ENCODE assay signal across 15 cellular contexts in genomic region chr16:27780468-27781194, GRCh38.
A peak's percentile ranks its signal among the peaks of the same experiment; 100 is the strongest.
DNase-seq lines count a peak whose midpoint lies in the region; ATAC-seq, FAIRE-seq and TF ChIP-seq lines count a peak whose summit lies in the region.
"Had no signal": no experiment of that assay in that cellular context is flagged by ENCODE, and none has a peak within 500 bp of the region (broad histone marks: within the 10 kb centered on the region; RNA-seq: fewer than 3 reads in every experiment).

No MANE protein-coding gene starts in this region.

- H3K4me3 ChIP-seq in K562 (no peak overlapping the region), HepG2 (replicated peaks in 1 of 3; ENCODE audit: insufficient read depth in 1 of 3, low read depth in 2 of 3, low read length in 3 of 3) (no peak overlapping the region)
- H3K4me3 ChIP-seq: HAP-1 had no signal

- intact Hi-C loops in Right ventricle myocardium superior (cut with DNase I) (no loop called here), left cardiac atrium (cut with DNase I) (no loop called here), K562 (cut with micrococcal nuclease) (loop anchor here (1.0 to 2.0 kb wide), 2 partner anchors 86 to 290 kb away; no protein-coding TSS in a partner anchor), HepG2 (cut with micrococcal nuclease; ENCODE audit: unreplicated experiment) (loop anchor here (2.0 kb wide), 1 partner anchor 86 kb away; no protein-coding TSS in a partner anchor)

- WGBS in K562 (ENCODE audit: insufficient coverage, low coverage, missing lambda C conversion rate) = 17% methylated on average over 8 of the region's 8 CpGs
- WGBS in HepG2 (ENCODE audit: low lambda C conversion rate) = 55% methylated on average over 5 of the region's 8 CpGs

- no peaks in the 10 kb centered on the region for H3K9me1 ChIP-seq in K562 (ENCODE audit: control insufficient read depth, insufficient read depth, low read length)

- no peak for TF ChIP-seq RAD21 in K562 (CRISPR knock-in tag; conservative IDR thresholded peaks at IDR 0.05 in 1 of 2, IDR thresholded peaks at IDR 0.05 in 1 of 2)
- TF ChIP-seq RAD21 in HepG2 (CRISPR knock-in tag; IDR thresholded peaks at IDR 0.05) = no peak

- H3K4me1 ChIP-seq in K562 (replicated peaks in 1 of 2; ENCODE audit: control insufficient read depth in 2 of 2, insufficient read depth in 2 of 2, low read length in 2 of 2) (peaks cover 0 to 13% of the 10 kb centered on the region in 2 experiments; a peak in 2 of 5 replicates), HepG2 (ENCODE audit: insufficient read depth, low read length) (no peaks in the 10 kb centered on the region)
- H3K4me1 ChIP-seq: Caco-2, HAP-1 had no signal

- H3K4me2 ChIP-seq in K562 (ENCODE audit: insufficient read depth, low read length) (no peak overlapping the region), HepG2 (ENCODE audit: low read depth, low read length) (no peak overlapping the region)

- TF ChIP-seq EP300 in K562 (IDR thresholded peaks at IDR 0.05; ENCODE audit: low read length) = no peak
- no peak for TF ChIP-seq EP300 in HepG2 (IDR thresholded peaks at IDR 0.05; ENCODE audit: low read depth in 2 of 2, low read length in 2 of 2)
- no peak for TF ChIP-seq EP300 in HepG2 (CRISPR knock-in tag; IDR thresholded peaks at IDR 0.05; ENCODE audit: borderline replicate concordance)

- H3K27me3 ChIP-seq in K562 (ENCODE audit: control insufficient read depth in 2 of 2, insufficient read depth in 2 of 2, low read length in 2 of 2) (peaks cover 9 to 58% of the 10 kb centered on the region in 2 experiments; a peak in 4 of 5 replicates), HepG2 (ENCODE audit: control insufficient read depth in 1 of 2, insufficient read depth in 2 of 2, low read length in 2 of 2) (peaks cover 1 to 7% of the 10 kb centered on the region in 2 experiments; a peak in 1 of 5 replicates)

- CTCF ChIA-PET in K562 (lab: Yijun Ruan, JAX; ENCODE audit: low intra/inter-chr PET ratio) = no interaction called here
- CTCF ChIA-PET in HepG2 (lab: Yijun Ruan, JAX; ENCODE audit: low intra/inter-chr PET ratio, low total read pairs) = interaction anchor here (1.5 to 1.7 kb wide), 2 partner anchors 87 to 290 kb away, joined by 4 to 5 read pairs; no protein-coding TSS in a partner anchor

- H4K20me1 ChIP-seq in K562 (replicated peaks; ENCODE audit: control insufficient read depth, insufficient read depth, low read length) (peaks cover 2% of the 10 kb centered on the region), HepG2 (ENCODE audit: insufficient read depth, low read length) (0 out of 2 replicates have a peak, but pooled peaks cover 3% of the 10 kb centered on the region)

- no peaks in the 10 kb centered on the region for H3K9me3 ChIP-seq in K562 (replicated peaks; ENCODE audit: control insufficient read depth, insufficient read depth, low read depth, low read length)
- H3K9me3 ChIP-seq in HepG2 (ENCODE audit: low read length) = no peaks in the 10 kb centered on the region
- H3K9me3 ChIP-seq: Caco-2, HAP-1 had no signal

- POLR2A ChIA-PET in K562 (lab: Yijun Ruan, JAX) = interaction anchor here (0.7 to 1.2 kb wide), 2 partner anchors 9 kb away, joined by 3 to 4 read pairs; no protein-coding TSS in a partner anchor
- POLR2A ChIA-PET in HepG2 (lab: Yijun Ruan, JAX) = no interaction called here

- H3K79me2 ChIP-seq in K562 (ENCODE audit: control insufficient read depth, insufficient read depth, low read length) (no peaks in the 10 kb centered on the region), HepG2 (ENCODE audit: insufficient read depth, low read length) (no peaks in the 10 kb centered on the region)

- in situ Hi-C loops in K562 (cut with MboI) = no loop called here
- in situ Hi-C loops in HepG2 (cut with HindIII; ENCODE audit: extremely low pct_ligation_motif_present, low pct_unique_long_range_greater_than_20kb) = loop anchor here (5.0 kb wide), 1 partner anchor 87 kb away; no protein-coding TSS in a partner anchor

- H3K9ac ChIP-seq in K562 (ENCODE audit: insufficient read depth in 1 of 2, low read depth in 2 of 2, low read length in 2 of 2) (no peak overlapping the region; a peak in 1 of 4 replicates), HepG2 (ENCODE audit: insufficient read depth, low read depth, low read length) (no peak overlapping the region)

- H3K27ac ChIP-seq in K562 (ENCODE audit: extremely low read depth, low read depth, low read length) = no peak overlapping the region
- H3K27ac ChIP-seq in HepG2 (ENCODE audit: extremely low read length, insufficient read depth, low read length) = no peak overlapping the region
- H3K27ac ChIP-seq in substantia nigra (ENCODE audit: low read depth, low read length, poor library complexity, severe bottlenecking) = peak overlapping the region; percentile 19

- peak; percentile 13 for ATAC-seq in Right ventricle myocardium superior (ENCODE audit: poor library complexity)
- ATAC-seq in left cardiac atrium = no peak
- ATAC-seq in K562 = no peak
- ATAC-seq in HepG2 = no peak
- ATAC-seq in GM21390 (IDR thresholded peaks at IDR 0.05; ENCODE audit: unreplicated experiment) = no peak
- no peak for ATAC-seq in HG02623 (IDR thresholded peaks at IDR 0.05; ENCODE audit: unreplicated experiment)
- ATAC-seq: PC-3 had no signal

- H2AFZ ChIP-seq in K562 (ENCODE audit: low read depth, low read length) (no peak overlapping the region), HepG2 (ENCODE audit: low read length) (no peak overlapping the region)

- H3K36me3 ChIP-seq in K562 (ENCODE audit: control insufficient read depth, insufficient read depth, low read length) = no peaks in the 10 kb centered on the region
- H3K36me3 ChIP-seq in HepG2 (replicated peaks in 1 of 2; ENCODE audit: control insufficient read depth in 1 of 2, insufficient read depth in 2 of 2, low read length in 2 of 2) = no peaks in the 10 kb centered on the region
- H3K36me3 ChIP-seq: HAP-1 had no signal

- DNase-seq in Right ventricle myocardium superior (no peak), left cardiac atrium (no peak), K562 (ENCODE audit: extremely low read depth in 1 of 4, low spot score in 3 of 4) (no peak), HepG2 (ENCODE audit: low spot score) (no peak), substantia nigra (lab: John Stamatoyannopoulos, UW) (no peak), NCI-H2029 (lab: John Stamatoyannopoulos, UW) (no peak)
- DNase-seq: CD4-positive, alpha-beta T cell; GDM1; NCI-H510A treated with DMSO at 0.1 percent for 48 hours; NCI-H774; PC-3 had no signal

- BruUV-seq in K562 (replicated peaks; lab: Mats Ljungman, UMichigan) (no TSS peak), HepG2 (replicated peaks; lab: Mats Ljungman, UMichigan) (no TSS peak)

- FAIRE-seq in K562 (lab: Jason Lieb, UNC) (no peak), HepG2 (lab: Jason Lieb, UNC) (no peak)

- TF ChIP-seq CTCF in K562 (IDR thresholded peaks at IDR 0.05 in 2 of 3, conservative IDR thresholded peaks at IDR 0.05 in 1 of 3; ENCODE audit: insufficient read depth in 2 of 3, low read depth in 1 of 3, low read length in 3 of 3) (no peak), HepG2 (CRISPR knock-in tag; IDR thresholded peaks at IDR 0.05) (no peak)

- TF ChIP-seq POLR2A in K562 (conservative IDR thresholded peaks at IDR 0.05) = no peak
- TF ChIP-seq POLR2A in HepG2 (IDR thresholded peaks at IDR 0.05; ENCODE audit: insufficient read depth in 1 of 2, low read depth in 2 of 2, low read length in 2 of 2) = no peak

TF ChIP-seq in K562, 482 proteins besides CTCF, POLR2A, EP300 and RAD21 (continues in another document):
- TF ChIP-seq TRIM25 (IDR thresholded peaks at IDR 0.05; ENCODE audit: borderline replicate concordance) (no peak), SOX6 (IDR thresholded peaks at IDR 0.05) (no peak), HNRNPH1 (optimal IDR thresholded peaks at IDR 0.05; ENCODE audit: low read depth, low read length) (no peak), RBM25 (IDR thresholded peaks at IDR 0.05; ENCODE audit: low read depth, low read length, severe bottlenecking) (peak; percentile 41)

TF ChIP-seq in HepG2, 621 proteins besides CTCF, POLR2A, EP300 and RAD21:
- TF ChIP-seq TOPORS (CRISPR knock-in tag; IDR thresholded peaks at IDR 0.05) (no peak), ZNF768 (CRISPR knock-in tag; IDR thresholded peaks at IDR 0.05) (peak; percentile 89)

Comparison
In these comparisons a context has a peak if more than half of its experiments do, and no peak if none do; other contexts are left out.
1. intact Hi-C loops: an anchor here in K562 (1.0 to 2.0 kb wide) and HepG2 (2.0 kb wide); none called in Right ventricle myocardium superior and left cardiac atrium.